ENCODE assay signal across 21 cellular contexts in genomic region chr9:116389546-116390305, GRCh38.
"Had no signal": no experiment of that assay in that cellular context is flagged by ENCODE, and none has a peak within 500 bp of the region (broad histone marks: within the 10 kb centered on the region; RNA-seq: fewer than 3 reads in every experiment).

No MANE protein-coding gene starts in this region.

- ATAC-seq: activated T-cell treated with anti-CD3 and anti-CD28 coated beads, Interleukin-2, amount 50 U/mL, for 72 hours; left lung; right cardiac atrium had no signal

- H3K27ac ChIP-seq: hepatocyte, left lung, transverse colon, vagina had no signal

- H3K36me3 ChIP-seq: left lung, transverse colon had no signal

- H3K27me3 ChIP-seq: hepatocyte, left lung, transverse colon, vagina had no signal

- H3K9me3 ChIP-seq: left lung, transverse colon, vagina had no signal

- H3K4me1 Mint-ChIP-seq: activated CD4-positive, alpha-beta T cell treated with anti-CD3 and anti-CD28 coated beads, Interleukin-2, amount 10 ng/mL, durations not matched to agents 24 days and 14 days had no signal

- H3K9me3 Mint-ChIP-seq: activated naive CD8-positive, alpha-beta T cell treated with anti-CD3 and anti-CD28 coated beads, Interleukin-2, amount 10 ng/mL, durations not matched to agents 7 days and 5 days; activated T-cell treated with anti-CD3 and anti-CD28 coated beads, Interleukin-2, amount 50 U/mL, for 72 hours; endodermal cell; nephron progenitor cell had no signal

- DNase-seq: activated CD4-positive, alpha-beta T cell treated with anti-CD3 and anti-CD28 coated beads, Interleukin-2, amount 10 ng/mL, durations not matched to agents 24 days and 14 days; activated CD4-positive, CD25-positive, alpha-beta regulatory T cell; activated CD8-positive, alpha-beta memory T cell treated with anti-CD3 and anti-CD28 coated beads, Interleukin-2, amount 50 U/mL, for 48 hours; activated gamma-delta T cell treated with Interleukin-2 at 50 U/mL for 16 hours; activated naive CD8-positive, alpha-beta T cell treated with anti-CD3 and anti-CD28 coated beads, Interleukin-2, amount 10 ng/mL, durations not matched to agents 7 days and 5 days; activated T-cell treated with anti-CD3 and anti-CD28 coated beads, Interleukin-2, amount 50 U/mL, for 72 hours; endodermal cell; erythroblast; islet precursor cell; left lung; nephron progenitor cell; occipital lobe; right cardiac atrium; stimulated activated CD4-positive, alpha-beta T cell treated with anti-CD3 and anti-CD28 coated beads, Interleukin-15, amount 100 ng/mL, for 24 hours; stimulated activated CD4-positive, alpha-beta T cell treated with anti-CD3 and anti-CD28 coated beads, Interleukin-4, amount 100 ng/mL, for 24 hours; stimulated activated naive CD4-positive, alpha-beta T cell treated with Interleukin-2 at 50 U/mL for 16 hours; transverse colon had no signal

- H3K27ac Mint-ChIP-seq: activated CD4-positive, alpha-beta T cell treated with anti-CD3 and anti-CD28 coated beads, Interleukin-2, amount 10 ng/mL, durations not matched to agents 24 days and 14 days; activated naive CD8-positive, alpha-beta T cell treated with anti-CD3 and anti-CD28 coated beads, Interleukin-2, amount 10 ng/mL, durations not matched to agents 7 days and 5 days; activated T-cell treated with anti-CD3 and anti-CD28 coated beads, Interleukin-2, amount 50 U/mL, for 72 hours; endodermal cell; nephron progenitor cell; progenitor cell of endocrine pancreas had no signal

- H3K4me3 Mint-ChIP-seq: activated CD4-positive, alpha-beta T cell treated with anti-CD3 and anti-CD28 coated beads, Interleukin-2, amount 10 ng/mL, durations not matched to agents 24 days and 14 days; activated naive CD8-positive, alpha-beta T cell treated with anti-CD3 and anti-CD28 coated beads, Interleukin-2, amount 10 ng/mL, durations not matched to agents 7 days and 5 days; activated T-cell treated with anti-CD3 and anti-CD28 coated beads, Interleukin-2, amount 50 U/mL, for 72 hours; endodermal cell; nephron progenitor cell had no signal

- H3K36me3 Mint-ChIP-seq: activated naive CD8-positive, alpha-beta T cell treated with anti-CD3 and anti-CD28 coated beads, Interleukin-2, amount 10 ng/mL, durations not matched to agents 7 days and 5 days had no signal

- H3K27me3 Mint-ChIP-seq: activated CD4-positive, alpha-beta T cell treated with anti-CD3 and anti-CD28 coated beads, Interleukin-2, amount 10 ng/mL, durations not matched to agents 24 days and 14 days; activated naive CD8-positive, alpha-beta T cell treated with anti-CD3 and anti-CD28 coated beads, Interleukin-2, amount 10 ng/mL, durations not matched to agents 7 days and 5 days; progenitor cell of endocrine pancreas had no signal

- H3K4me3 ChIP-seq: hepatocyte, left lung, skin epidermis, transverse colon, vagina had no signal
